ENCODE assay signal across 18 cellular contexts in the genomic region with DNA sequence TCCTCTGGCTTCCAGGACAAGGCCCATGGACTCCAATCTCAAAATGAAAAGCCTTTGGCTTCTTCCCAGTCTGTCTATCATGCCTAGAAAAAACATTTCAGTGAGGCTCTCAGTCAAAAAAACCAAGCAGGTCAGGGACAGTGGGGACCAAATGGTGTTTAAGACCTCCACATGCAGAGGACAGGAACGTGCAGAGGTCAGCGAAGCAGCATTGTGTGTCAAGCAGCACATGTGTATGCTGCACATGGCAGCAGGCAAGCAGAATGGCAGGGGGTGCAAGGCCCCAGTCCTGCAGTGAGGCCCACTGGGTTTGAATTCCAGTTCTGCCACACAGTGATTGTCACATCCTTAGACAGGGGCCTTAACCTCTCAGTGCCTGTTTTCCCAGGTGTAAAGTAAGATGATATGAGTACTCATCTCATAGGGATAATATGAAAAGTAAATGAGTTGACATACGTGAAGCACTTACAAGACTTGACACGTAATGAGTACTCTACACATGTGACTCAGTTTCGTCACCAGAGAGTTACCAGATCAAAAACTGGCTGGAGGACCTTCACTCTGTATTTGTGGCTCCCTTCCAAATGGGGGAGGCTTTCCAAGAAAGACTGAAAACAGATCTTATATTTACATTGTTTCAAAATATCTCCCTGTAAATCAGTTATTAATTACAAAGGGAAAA. TPM values are rescaled to one million over a fixed set of nuclear protein-coding genes. Genes with fewer than 3 reads are reported as not detected.
DNase-seq lines count a peak whose midpoint lies in the region; ATAC-seq, FAIRE-seq and TF ChIP-seq lines count a peak whose summit lies in the region.
"Had no signal": no experiment of that assay in that cellular context is flagged by ENCODE, and none has a peak within 500 bp of the region (broad histone marks: within the 10 kb centered on the region; RNA-seq: fewer than 3 reads in every experiment).

No MANE protein-coding gene starts in this region.

- TF ChIP-seq CTCF in bronchial epithelial cell (IDR thresholded peaks at IDR 0.05; ENCODE audit: insufficient read depth, low read length, severe bottlenecking), result no peak
- no peak for TF ChIP-seq CTCF in keratinocyte (optimal IDR thresholded peaks at IDR 0.05 in 1 of 3, IDR thresholded peaks at IDR 0.05 in 1 of 3, conservative IDR thresholded peaks at IDR 0.05 in 1 of 3; ENCODE audit: extremely low read depth in 1 of 3, insufficient read depth in 2 of 3, low read length in 3 of 3)
- no peak for TF ChIP-seq CTCF in omental fat pad (IDR thresholded peaks at IDR 0.05)

- no peak overlapping the region for H3K4ac ChIP-seq in neuronal stem cell (ENCODE audit: low read length)

- no peaks in the 10 kb centered on the region for H3K9me3 ChIP-seq in keratinocyte (ENCODE audit: control insufficient read depth, low read depth, low read length)
- H3K9me3 ChIP-seq in neuronal stem cell (replicated peaks in 1 of 2; ENCODE audit: control insufficient read depth in 2 of 2, insufficient read depth in 1 of 2, low read depth in 1 of 2, low read length in 2 of 2), result no peaks in the 10 kb centered on the region

- H4K91ac ChIP-seq in neuronal stem cell (ENCODE audit: low read depth, low read length, poor library complexity), result no peak overlapping the region

- H4K8ac ChIP-seq in neuronal stem cell (ENCODE audit: low read depth, low read length), result no peak overlapping the region

- H3K27me3 ChIP-seq in bronchial epithelial cell (ENCODE audit: control insufficient read depth, insufficient read depth, low read length), result no peaks in the 10 kb centered on the region
- no peaks in the 10 kb centered on the region for H3K27me3 ChIP-seq in keratinocyte (ENCODE audit: control insufficient read depth, extremely low read depth, insufficient read depth, low read length)
- H3K27me3 ChIP-seq in neuronal stem cell (ENCODE audit: control insufficient read depth in 3 of 3, insufficient read depth in 3 of 3, low read depth in 1 of 3, low read length in 3 of 3), result no peaks in the 10 kb centered on the region
- H3K27me3 ChIP-seq: BLaER1 treated with 17β-estradiol and CSF1 and Interleukin-3, amounts not matched to agents 10 nM and 100 nM had no signal

- ATAC-seq in esophagus mucosa (peak; percentile 33), omental fat pad (ENCODE audit: low FRiP score) (no peak)
- ATAC-seq: CD8-positive, alpha-beta T cell; GM12878 had no signal

- no peak overlapping the region for H2BK15ac ChIP-seq in neuronal stem cell (ENCODE audit: low read length)

- H3K4me3 ChIP-seq in bronchial epithelial cell (ENCODE audit: low read depth, low read length), result no peak overlapping the region
- no peak overlapping the region for H3K4me3 ChIP-seq in keratinocyte (ENCODE audit: control insufficient read depth in 2 of 3, extremely low read depth in 1 of 3, insufficient read depth in 2 of 3, low read depth in 1 of 3, low read length in 3 of 3)
- no peak overlapping the region for H3K4me3 ChIP-seq in neuronal stem cell (ENCODE audit: low read length in 2 of 2)
- H3K4me3 ChIP-seq: BLaER1 treated with 17β-estradiol and CSF1 and Interleukin-3, amounts not matched to agents 10 nM and 100 nM; GM12878 had no signal

- FAIRE-seq in bronchial epithelial cell (lab: Jason Lieb, UNC) (no peak), keratinocyte (lab: Jason Lieb, UNC) (no peak)
- FAIRE-seq: GM12878 had no signal

- no peak overlapping the region for H3K18ac ChIP-seq in neuronal stem cell (ENCODE audit: low read length)

- no peak overlapping the region for H3K14ac ChIP-seq in neuronal stem cell (ENCODE audit: low read length)

- H3K79me1 ChIP-seq in neuronal stem cell (ENCODE audit: low read depth, low read length), result peaks cover 2% of the 10 kb centered on the region

- no CpG with 5 or more reads among the region's 5 CpGs for WGBS in neuronal stem cell (ENCODE audit: extremely low coverage in 2 of 2, insufficient read length in 2 of 2, insufficient replicate concordance in 1 of 2), 2 donors

- H3K79me2 ChIP-seq in keratinocyte (ENCODE audit: control insufficient read depth, insufficient read depth, low read length), result peaks cover 22% of the 10 kb centered on the region

- peaks cover 2% of the 10 kb centered on the region for H3K36me3 ChIP-seq in bronchial epithelial cell (ENCODE audit: control insufficient read depth, insufficient read depth, low read length)
- peaks cover 3 to 12% of the 10 kb centered on the region in 2 experiments for H3K36me3 ChIP-seq in keratinocyte (ENCODE audit: control insufficient read depth in 2 of 2, extremely low read depth in 1 of 2, insufficient read depth in 2 of 2, low read length in 2 of 2)
- peaks cover 0 to 4% of the 10 kb centered on the region in 2 donors for H3K36me3 ChIP-seq in neuronal stem cell (replicated peaks in 1 of 2; ENCODE audit: control insufficient read depth in 2 of 2, insufficient read depth in 2 of 2, low read length in 2 of 2)

- H2AFZ ChIP-seq in keratinocyte (ENCODE audit: control insufficient read depth, low read length) (no peak overlapping the region), neuronal stem cell (ENCODE audit: low read length) (no peak overlapping the region)

- peak; percentile 31 for DNase-seq in NCI-H510A treated with DMSO at 0.1 percent for 48 hours (lab: John Stamatoyannopoulos, UW)
- no peak for DNase-seq in NCI-H510A (lab: John Stamatoyannopoulos, UW)
- peak; percentile 82 for DNase-seq in bronchial epithelial cell (ENCODE audit: low read depth)
- no peak for DNase-seq in keratinocyte (ENCODE audit: low read depth, low spot score)
- no peak for DNase-seq in dermis blood vessel endothelial cell
- DNase-seq in neuronal stem cell (ENCODE audit: low spot score), result no peak
- DNase-seq in omental fat pad (ENCODE audit: low spot score), result no peak
- DNase-seq: Calu3; CD8-positive, alpha-beta T cell; DND-41; EL; GOT3; H9 had no signal

- no peak overlapping the region for H2AK5ac ChIP-seq in neuronal stem cell (ENCODE audit: low read depth, low read length)

- H3K27ac ChIP-seq in keratinocyte (ENCODE audit: control insufficient read depth, insufficient read depth, low read length) (no peak overlapping the region), neuronal stem cell (replicated peaks; ENCODE audit: low read length) (no peak overlapping the region)
- H3K27ac ChIP-seq: BLaER1 treated with 17β-estradiol and CSF1 and Interleukin-3, amounts not matched to agents 10 nM and 100 nM had no signal

- H3K4me2 ChIP-seq in keratinocyte (ENCODE audit: control insufficient read depth, extremely low read depth, insufficient read depth, low read depth, low read length), result peak overlapping the region; percentile 7
- no peak overlapping the region for H3K4me2 ChIP-seq in neuronal stem cell (ENCODE audit: insufficient read depth, low read length, poor library complexity, severe bottlenecking)
- H3K4me2 ChIP-seq: BLaER1 treated with 17β-estradiol and CSF1 and Interleukin-3, amounts not matched to agents 10 nM and 100 nM had no signal

- H3K4me1 ChIP-seq in keratinocyte (ENCODE audit: control insufficient read depth, extremely low read depth, insufficient read depth, low read length) (peaks cover 15% of the 10 kb centered on the region), neuronal stem cell (ENCODE audit: control insufficient read depth in 2 of 2, insufficient read depth in 1 of 2, low read depth in 1 of 2, low read length in 2 of 2) (no peaks in the 10 kb centered on the region)

- H3K9me1 ChIP-seq in keratinocyte (ENCODE audit: control insufficient read depth, extremely low read depth, insufficient read depth, low read length), result no peaks in the 10 kb centered on the region

- H2BK12ac ChIP-seq in neuronal stem cell (ENCODE audit: low read length), result no peak overlapping the region

- H4K20me1 ChIP-seq in keratinocyte (ENCODE audit: control insufficient read depth, extremely low read depth, insufficient read depth, low read length), result no peaks in the 10 kb centered on the region

- no peak overlapping the region for H2BK5ac ChIP-seq in neuronal stem cell (ENCODE audit: low read length)

- dilution Hi-C loops in keratinocyte (cut with MboI; ENCODE audit: extremely low pct_ligation_motif_present, low sequenced_read_pairs), result no loop called here

- no peak overlapping the region for H3K9ac ChIP-seq in keratinocyte (ENCODE audit: control insufficient read depth, extremely low read depth, insufficient read depth, low read length)
- H3K9ac ChIP-seq in neuronal stem cell (ENCODE audit: low read depth, low read length, poor library complexity), result no peak overlapping the region
- H3K9ac ChIP-seq: BLaER1 treated with 17β-estradiol and CSF1 and Interleukin-3, amounts not matched to agents 10 nM and 100 nM had no signal

- no peak overlapping the region for H2BK120ac ChIP-seq in neuronal stem cell (ENCODE audit: low read depth, low read length)

- no peak overlapping the region for H3K23ac ChIP-seq in neuronal stem cell (ENCODE audit: low read depth, low read length, poor library complexity)

RNA-seq across cellular contexts. Expression of a gene that starts 11.2 kb away (rescaled TPM):
- total RNA-seq in bronchial epithelial cell (7.9 and 11.0 TPM in 2 replicates), esophagus mucosa (6.1 TPM), dermis blood vessel endothelial cell (17.0 and 18.7 TPM in 2 replicates), omental fat pad (10 to 100 TPM; 15.1 to 34.7 (median 18.8) TPM)
- 8.2 to 10.2 TPM (median 8.3 TPM) in 3 replicates for polyA plus RNA-seq in keratinocyte
- 2.8 TPM for polyA plus RNA-seq in keratinocyte (2011; ENCODE audit: low read depth)
- polyA plus RNA-seq in keratinocyte (2011; cell fraction: cytosol; rRNA removed), result 10.6 and 14.2 TPM in 2 replicates
- polyA plus RNA-seq in keratinocyte (2011; cell fraction: nucleus; rRNA removed), result 21.5 and 30.9 TPM in 2 replicates
- 6.5 and 13.7 TPM in 2 replicates for polyA plus RNA-seq in keratinocyte (2012; ENCODE audit: low replicate concordance)
- polyA minus RNA-seq in keratinocyte, result 14.5 to 15.2 TPM (median 15.1 TPM) in 3 replicates
- 29.9 TPM for polyA minus RNA-seq in keratinocyte (2011; cell fraction: cytosol; rRNA and poly(A)+ RNA removed)
- polyA minus RNA-seq in keratinocyte (2011; cell fraction: nucleus; rRNA and poly(A)+ RNA removed), result 9.5 and 15.0 TPM in 2 replicates
- 11.6 TPM for polyA plus RNA-seq in neuronal stem cell (2013, experiment 1 of 2)
- 11.8 TPM for polyA plus RNA-seq in neuronal stem cell (2013, experiment 2 of 2)

RNA-seq across cellular contexts. Expression of a gene that starts 51.4 kb away (rescaled TPM):
- not detected in 2 replicates for total RNA-seq in bronchial epithelial cell
- 0.40 TPM for total RNA-seq in esophagus mucosa
- polyA plus RNA-seq in keratinocyte, result 0.24 TPM in 1 of 3 replicates, not detected in the others
- polyA plus RNA-seq in keratinocyte (2011; ENCODE audit: low read depth), result not detected
- not detected in 2 replicates for polyA plus RNA-seq in keratinocyte (2011; cell fraction: cytosol; rRNA removed)
- polyA plus RNA-seq in keratinocyte (2011; cell fraction: nucleus; rRNA removed), result 0.97 and 2.4 TPM in 2 replicates
- polyA plus RNA-seq in keratinocyte (2012; ENCODE audit: low replicate concordance), result not detected in 2 replicates
- 0.52 TPM in 1 of 3 replicates, not detected in the others for polyA minus RNA-seq in keratinocyte
- not detected for polyA minus RNA-seq in keratinocyte (2011; cell fraction: cytosol; rRNA and poly(A)+ RNA removed)
- not detected in 2 replicates for polyA minus RNA-seq in keratinocyte (2011; cell fraction: nucleus; rRNA and poly(A)+ RNA removed)
- total RNA-seq in dermis blood vessel endothelial cell, result not detected in 2 replicates
- 10.7 TPM for polyA plus RNA-seq in neuronal stem cell (2013, experiment 1 of 2)
- 10.5 TPM for polyA plus RNA-seq in neuronal stem cell (2013, experiment 2 of 2)
- total RNA-seq in omental fat pad, result 10 to 100 TPM in 1 of 4 donors, 1 to 10 TPM in 3; 2.8 to 34.7 (median 6.4) TPM
- total RNA-seq: G401, HT-29 had no signal

RNA-seq across cellular contexts. Expression of a gene that starts 55.7 kb away (rescaled TPM):
- 0.26 and 1.8 TPM in 2 replicates for total RNA-seq in bronchial epithelial cell
- total RNA-seq in esophagus mucosa, result 2.1 TPM
- 1.3 to 4.1 TPM (median 1.4 TPM) in 3 replicates for polyA plus RNA-seq in keratinocyte
- polyA plus RNA-seq in keratinocyte (2011; ENCODE audit: low read depth), result 7.8 TPM
- polyA plus RNA-seq in keratinocyte (2011; cell fraction: cytosol; rRNA removed), result 0.32 and 0.43 TPM in 2 replicates
- 19.3 and 23.9 TPM in 2 replicates for polyA plus RNA-seq in keratinocyte (2011; cell fraction: nucleus; rRNA removed)
- polyA plus RNA-seq in keratinocyte (2012; ENCODE audit: low replicate concordance), result 0.91 and 2.7 TPM in 2 replicates
- 0.66 to 7.1 TPM (median 2.2 TPM) in 3 replicates for polyA minus RNA-seq in keratinocyte
- not detected for polyA minus RNA-seq in keratinocyte (2011; cell fraction: cytosol; rRNA and poly(A)+ RNA removed)
- polyA minus RNA-seq in keratinocyte (2011; cell fraction: nucleus; rRNA and poly(A)+ RNA removed), result 9.4 and 12.6 TPM in 2 replicates
- 0.19 and 1.9 TPM in 2 replicates for total RNA-seq in dermis blood vessel endothelial cell
- polyA plus RNA-seq in neuronal stem cell (2013, experiment 1 of 2), result 1.4 TPM
- 1.7 TPM for polyA plus RNA-seq in neuronal stem cell (2013, experiment 2 of 2)
- 10 to 100 TPM in 1 of 4 donors, 1 to 10 TPM in 3; 1.2 to 18.8 (median 3.6) TPM for total RNA-seq in omental fat pad
- total RNA-seq: HT-29 had no signal

Comparison
In these comparisons a context has a peak if more than half of its experiments do, and no peak if none do; other contexts are left out.
1. DNase-seq: peak in NCI-H510A treated with DMSO at 0.1 percent for 48 hours (single experiment) and bronchial epithelial cell (single experiment); none in NCI-H510A (single experiment), keratinocyte (single experiment), dermis blood vessel endothelial cell (single experiment), neuronal stem cell (single experiment) and omental fat pad (single experiment).